Comparison of ENCODE assay signal across 14 cellular contexts in genomic region chr6:158647501-158647900, GRCh38. TPM values are rescaled to one million over a fixed set of nuclear protein-coding genes. Genes with fewer than 3 reads are reported as not detected.
DNase-seq lines count a peak whose midpoint lies in the region; ATAC-seq, FAIRE-seq and TF ChIP-seq lines count a peak whose summit lies in the region.
"Had no signal": no experiment of that assay in that cellular context is flagged by ENCODE, and none has a peak within 500 bp of the region (broad histone marks: within the 10 kb centered on the region; RNA-seq: fewer than 3 reads in every experiment).

No MANE protein-coding gene starts in this region.

- 56% methylated on average over 4 of the region's 4 CpGs for WGBS in esophagus muscularis mucosa

- peak overlapping the region; percentile 93 to 98 for H3K27ac Mint-ChIP-seq in natural killer cell treated with Interleukin-12 subunit alpha and Interleukin-12 subunit beta and Interleukin-15 and Interleukin-18, amount 100 ng/mL, for 72 hours
- no peak overlapping the region for H3K27ac Mint-ChIP-seq in natural killer cell

- H3K4me1 ChIP-seq in esophagus muscularis mucosa, result peaks cover 24 to 46% (median 34%) of the 10 kb centered on the region in 4 donors

- FAIRE-seq in H54 (lab: Jason Lieb, UNC), result no peak

- no peak overlapping the region for H3K4me3 ChIP-seq in esophagus muscularis mucosa
- H3K4me3 ChIP-seq: testis had no signal

- ATAC-seq in natural killer cell treated with Interleukin-12 subunit alpha and Interleukin-12 subunit beta and Interleukin-15 and Interleukin-18, amount 100 ng/mL, for 72 hours, result no peak
- ATAC-seq in natural killer cell, result no peak
- no peak for ATAC-seq in GM21723 (IDR thresholded peaks at IDR 0.05; ENCODE audit: unreplicated experiment)
- ATAC-seq in GM21515 (IDR thresholded peaks at IDR 0.05; ENCODE audit: unreplicated experiment), result no peak
- ATAC-seq: left colon had no signal

- intact Hi-C loops in natural killer cell (cut with micrococcal nuclease) (no loop called here), esophagus muscularis mucosa (cut with DNase I) (no loop called here)

- DNase-seq in DMS79 treated with DMSO at 0.1 percent for 48 hours (lab: John Stamatoyannopoulos, UW), result peak; percentile 32
- no peak for DNase-seq in DMS79 (lab: John Stamatoyannopoulos, UW)
- DNase-seq in natural killer cell treated with Interleukin-12 subunit alpha and Interleukin-12 subunit beta and Interleukin-15 and Interleukin-18, amount 100 ng/mL, for 72 hours (ENCODE audit: low spot score), result no peak
- DNase-seq in natural killer cell, result no peak
- DNase-seq in esophagus muscularis mucosa (ENCODE audit: extremely low spot score), result peak; percentile 29
- DNase-seq in H54 (ENCODE audit: insufficient read length, low spot score), result no peak
- DNase-seq: HCEC 1CT, naive B cell, testis had no signal

- no peak for TF ChIP-seq EP300 in esophagus muscularis mucosa (IDR thresholded peaks at IDR 0.05)

- H3K4me1 Mint-ChIP-seq in natural killer cell treated with Interleukin-12 subunit alpha and Interleukin-12 subunit beta and Interleukin-15 and Interleukin-18, amount 100 ng/mL, for 72 hours (ENCODE audit: low read depth in 2 of 2), result peaks cover 61 to 62% of the 10 kb centered on the region in 2 donors
- peaks cover 52 to 57% of the 10 kb centered on the region in 2 donors for H3K4me1 Mint-ChIP-seq in natural killer cell

- no peak for TF ChIP-seq CTCF in natural killer cell (IDR thresholded peaks at IDR 0.05)
- no peak for TF ChIP-seq CTCF in esophagus muscularis mucosa (IDR thresholded peaks at IDR 0.05)

- peaks cover 16% of the 10 kb centered on the region for H3K36me3 Mint-ChIP-seq in natural killer cell treated with Interleukin-12 subunit alpha and Interleukin-12 subunit beta and Interleukin-15 and Interleukin-18, amount 100 ng/mL, for 72 hours
- no peaks in the 10 kb centered on the region for H3K36me3 Mint-ChIP-seq in natural killer cell
- H3K36me3 Mint-ChIP-seq: naive B cell had no signal

- no peaks in the 10 kb centered on the region for H3K27me3 Mint-ChIP-seq in natural killer cell treated with Interleukin-12 subunit alpha and Interleukin-12 subunit beta and Interleukin-15 and Interleukin-18, amount 100 ng/mL, for 72 hours
- no peaks in the 10 kb centered on the region for H3K27me3 Mint-ChIP-seq in natural killer cell (ENCODE audit: low read depth in 2 of 2)
- H3K27me3 Mint-ChIP-seq: naive B cell had no signal

- no peaks in the 10 kb centered on the region for H3K36me3 ChIP-seq in esophagus muscularis mucosa

- H3K9me3 Mint-ChIP-seq in natural killer cell treated with Interleukin-12 subunit alpha and Interleukin-12 subunit beta and Interleukin-15 and Interleukin-18, amount 100 ng/mL, for 72 hours, result no peaks in the 10 kb centered on the region
- no peaks in the 10 kb centered on the region for H3K9me3 Mint-ChIP-seq in natural killer cell

- H3K27me3 ChIP-seq in esophagus muscularis mucosa, result no peaks in the 10 kb centered on the region
- H3K27me3 ChIP-seq: testis had no signal

- H3K9me3 ChIP-seq in esophagus muscularis mucosa, result no peaks in the 10 kb centered on the region
- H3K9me3 ChIP-seq: testis had no signal

- H3K27ac ChIP-seq in esophagus muscularis mucosa (replicated peaks in 1 of 4), result peak overlapping the region in 2 of 4 donors; percentile 64 to 99
- H3K27ac ChIP-seq: 22Rv1, HL-60, testis had no signal

- peak overlapping the region; percentile 96 for H3K4me3 Mint-ChIP-seq in natural killer cell treated with Interleukin-12 subunit alpha and Interleukin-12 subunit beta and Interleukin-15 and Interleukin-18, amount 100 ng/mL, for 72 hours
- H3K4me3 Mint-ChIP-seq in natural killer cell, result no peak overlapping the region

- TF ChIP-seq POLR2A in esophagus muscularis mucosa (IDR thresholded peaks at IDR 0.05; ENCODE audit: low read depth), result no peak
- TF ChIP-seq POLR2A in H54 (IDR thresholded peaks at IDR 0.05; ENCODE audit: low read depth, low read length), result no peak

RNA-seq across cellular contexts. Expression of gene SYTL3, which starts 2.4 kb away (rescaled TPM):
- 100 to 1,000 TPM; 199 to 246 TPM for total RNA-seq in natural killer cell treated with Interleukin-12 subunit alpha and Interleukin-12 subunit beta and Interleukin-15 and Interleukin-18, amount 100 ng/mL, for 72 hours
- total RNA-seq in natural killer cell, result 100 to 1,000 TPM in 1 of 3 donors, 10 to 100 TPM in 2; 84.1 to 143 (median 89.0) TPM
- 10 to 100 TPM in 1 of 4 donors, 1 to 10 TPM in 3; 4.8 to 10.1 (median 7.6) TPM for total RNA-seq in esophagus muscularis mucosa

RNA-seq across cellular contexts. Expression of gene DYNLT1, which starts 3.0 kb away (rescaled TPM):
- 100 to 1,000 TPM; 117 to 157 TPM for total RNA-seq in natural killer cell treated with Interleukin-12 subunit alpha and Interleukin-12 subunit beta and Interleukin-15 and Interleukin-18, amount 100 ng/mL, for 72 hours
- 100 to 1,000 TPM in 1 of 3 donors, 10 to 100 TPM in 2; 85.7 to 106 (median 86.8) TPM for total RNA-seq in natural killer cell
- 100 to 1,000 TPM in 3 of 4 donors, 10 to 100 TPM in 1; 90.7 to 147 (median 102) TPM for total RNA-seq in esophagus muscularis mucosa

Comparison
In these comparisons a context has a peak if more than half of its experiments do, and no peak if none do; other contexts are left out.
1. DNase-seq: peak in DMS79 treated with DMSO at 0.1 percent for 48 hours (single experiment) and esophagus muscularis mucosa (single experiment); none in DMS79 (single experiment), natural killer cell treated with Interleukin-12 subunit alpha and Interleukin-12 subunit beta and Interleukin-15 and Interleukin-18, amount 100 ng/mL, for 72 hours (single experiment), natural killer cell (single experiment) and H54 (single experiment).
2. H3K27ac Mint-ChIP-seq: peak in natural killer cell treated with Interleukin-12 subunit alpha and Interleukin-12 subunit beta and Interleukin-15 and Interleukin-18, amount 100 ng/mL, for 72 hours (2 of 2); none in natural killer cell (0 of 2).
3. RNA of gene SYTL3, which starts 2.4 kb away (total RNA-seq): 199 to 246 TPM in natural killer cell treated with Interleukin-12 subunit alpha and Interleukin-12 subunit beta and Interleukin-15 and Interleukin-18, amount 100 ng/mL, for 72 hours and 84.1 to 143 TPM in natural killer cell; 4.8 to 10.1 TPM in esophagus muscularis mucosa; every median in the first group is over 4 times any median in the second.